Comparison of ENCODE assay signal across 2 cellular contexts in the genomic region with DNA sequence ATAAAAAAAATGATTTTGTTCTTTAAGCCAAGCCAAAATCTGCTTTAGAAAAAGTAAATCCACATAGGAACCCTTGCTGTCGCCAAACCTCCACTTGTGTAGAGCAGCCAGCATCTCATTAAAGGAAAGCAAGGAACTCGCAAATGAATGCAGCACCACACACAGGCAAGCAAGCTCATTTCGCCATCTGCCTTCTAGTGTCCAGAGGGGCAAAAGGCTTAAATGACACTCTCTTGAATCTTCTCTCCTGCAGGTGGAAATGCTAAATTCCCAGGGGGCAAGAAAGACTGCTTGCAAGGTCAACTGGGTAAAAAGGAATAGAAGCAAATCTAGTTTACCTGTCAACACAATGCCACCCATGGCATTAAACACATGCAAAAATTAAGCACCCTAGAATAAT.
A peak's percentile ranks its signal among the peaks of the same experiment; 100 is the strongest.
TF ChIP-seq lines count a peak whose summit lies in the region.

No MANE protein-coding gene starts in this region.

TF ChIP-seq in HCT116, 20 proteins besides CTCF, POLR2A, EP300 and RAD21:
- TF ChIP-seq TCF7L2 (IDR thresholded peaks at IDR 0.05; ENCODE audit: borderline replicate concordance, extremely low read depth, insufficient read depth, insufficient read length) (no peak), CBX3 (IDR thresholded peaks at IDR 0.05; ENCODE audit: low read depth) (peak; percentile 40; the same call in 1 of the 2 replicates)

TF ChIP-seq in H1, 55 proteins besides CTCF, POLR2A, EP300 and RAD21:
- TF ChIP-seq KDM1A (IDR thresholded peaks at IDR 0.05; ENCODE audit: borderline replicate concordance, low read length) (no peak), YY1 (IDR thresholded peaks at IDR 0.05; ENCODE audit: low read depth, low read length) (0 out of 2 replicates have a peak, but pooled peaks have one; percentile 62)
